Comparison of ENCODE assay signal across 29 cellular contexts in genomic region chr5:95921501-95921900, GRCh38.
"Had no signal": no experiment of that assay in that cellular context is flagged by ENCODE, and none has a peak within 500 bp of the region (broad histone marks: within the 10 kb centered on the region; RNA-seq: fewer than 3 reads in every experiment).

No MANE protein-coding gene starts in this region.

- H3K27ac ChIP-seq: heart right ventricle, ovary, prostate gland, sigmoid colon, stomach, tibial artery, WERI-Rb-1 had no signal

- H3K27me3 ChIP-seq: heart right ventricle, ovary, sigmoid colon, stomach, tibial artery had no signal

- H3K36me3 ChIP-seq: heart right ventricle, ovary, prostate gland, sigmoid colon, WERI-Rb-1 had no signal

- H3K27me3 Mint-ChIP-seq: activated CD8-positive, alpha-beta T cell treated with anti-CD3 and anti-CD28 coated beads for 36 hours; activated T-helper 17 cell treated with anti-CD3 and anti-CD28 coated beads, Interleukin-2, amount 50 U/mL, for 72 hours; stimulated activated naive B cell treated with anti-CD40 and anti-IgM and Interleukin-4, amounts not matched to agents 10 μg/mL and 1 μg/mL and 100 μg/mL, for 72 hours; T-helper 17 cell had no signal

- H3K4me1 ChIP-seq: sigmoid colon had no signal

- H3K9me3 Mint-ChIP-seq: activated CD8-positive, alpha-beta T cell treated with anti-CD3 and anti-CD28 coated beads for 36 hours; activated T-cell treated with anti-CD3 and anti-CD28 coated beads, Interleukin-2, amount 50 U/mL, for 4 hours; activated T-helper 17 cell treated with anti-CD3 and anti-CD28 coated beads, Interleukin-2, amount 50 U/mL, for 72 hours; nephron progenitor cell; stimulated activated naive B cell treated with anti-CD40 and anti-IgM and Interleukin-4, amounts not matched to agents 10 μg/mL and 1 μg/mL and 100 μg/mL, for 72 hours had no signal

- H3K27ac Mint-ChIP-seq: activated CD8-positive, alpha-beta T cell treated with anti-CD3 and anti-CD28 coated beads for 36 hours; activated T-helper 17 cell treated with anti-CD3 and anti-CD28 coated beads, Interleukin-2, amount 50 U/mL, for 72 hours; stimulated activated naive B cell treated with anti-CD40 and anti-IgM and Interleukin-4, amounts not matched to agents 10 μg/mL and 1 μg/mL and 100 μg/mL, for 72 hours had no signal

- H3K4me3 ChIP-seq: heart right ventricle, ovary, prostate gland, sigmoid colon, stomach, tibial artery had no signal

- H3K9me3 ChIP-seq: heart right ventricle, ovary, prostate gland, sigmoid colon, stomach, tibial artery had no signal

- FAIRE-seq: small intestine had no signal

- H3K4me3 Mint-ChIP-seq: activated CD8-positive, alpha-beta T cell treated with anti-CD3 and anti-CD28 coated beads for 36 hours; activated T-cell treated with anti-CD3 and anti-CD28 coated beads, Interleukin-2, amount 50 U/mL, for 4 hours; activated T-helper 17 cell treated with anti-CD3 and anti-CD28 coated beads, Interleukin-2, amount 50 U/mL, for 72 hours; nephron progenitor cell; stimulated activated naive B cell treated with anti-CD40 and anti-IgM and Interleukin-4, amounts not matched to agents 10 μg/mL and 1 μg/mL and 100 μg/mL, for 72 hours; T-helper 17 cell had no signal

- DNase-seq: activated CD4-positive, alpha-beta T cell treated with anti-CD3 and anti-CD28 coated beads for 1 hour; activated CD4-positive, alpha-beta T cell treated with anti-CD3 and anti-CD28 coated beads, Interleukin-2, amount 50 U/mL, for 1 hour; activated CD8-positive, alpha-beta T cell treated with anti-CD3 and anti-CD28 coated beads for 36 hours; activated gamma-delta T cell treated with Interleukin-2 at 50 U/mL for 16 hours; activated naive CD4-positive, alpha-beta T cell treated with anti-CD3 and anti-CD28 coated beads, Interleukin-2, amount 50 U/mL, for 16 hours; activated T-cell treated with anti-CD3 and anti-CD28 coated beads, Interleukin-2, amount 50 U/mL, for 4 hours; amniotic stem cell; central memory CD4-positive, alpha-beta T cell; dermis blood vessel endothelial cell; effector CD4-positive, alpha-beta T cell; foreskin fibroblast; heart right ventricle; left ventricle myocardium superior; nephron progenitor cell; ovary; retina; sigmoid colon; small intestine; stimulated activated CD4-positive, alpha-beta T cell treated with anti-CD3 and anti-CD28 coated beads, Interleukin-4, amount 100 ng/mL, for 4 hours; stimulated activated CD8-positive, alpha-beta memory T cell treated with anti-CD3 and anti-CD28 coated beads, Interleukin-4, amount 100 ng/mL, for 48 hours; stimulated activated naive B cell treated with anti-CD40 and anti-IgM and Interleukin-4, amounts not matched to agents 10 μg/mL and 1 μg/mL and 100 μg/mL, for 72 hours; stomach; T-helper 17 cell; T1000; tibial artery; WERI-Rb-1 had no signal

- ATAC-seq: activated CD8-positive, alpha-beta T cell treated with anti-CD3 and anti-CD28 coated beads for 36 hours; activated T-cell treated with anti-CD3 and anti-CD28 coated beads, Interleukin-2, amount 50 U/mL, for 4 hours; activated T-helper 17 cell treated with anti-CD3 and anti-CD28 coated beads, Interleukin-2, amount 50 U/mL, for 72 hours; heart right ventricle; left ventricle myocardium superior; SK-N-SH treated with all-trans-retinoic acid at 6 μM for 48 hours; stimulated activated naive B cell treated with anti-CD40 and anti-IgM and Interleukin-4, amounts not matched to agents 10 μg/mL and 1 μg/mL and 100 μg/mL, for 72 hours; T-helper 17 cell had no signal
